In genomic region chr20:49610701-49611538, GRCh38 we compare ENCODE assay signal across 8 cellular contexts. TPM values are rescaled to one million over a fixed set of nuclear protein-coding genes. Genes with fewer than 3 reads are reported as not detected.
DNase-seq lines count a peak whose midpoint lies in the region; ATAC-seq and TF ChIP-seq lines count a peak whose summit lies in the region.

No MANE protein-coding gene starts in this region.

- H3K4me3 Mint-ChIP-seq in progenitor cell of endocrine pancreas (ENCODE audit: low read depth) = peak overlapping the region; percentile 56

- H3K9me3 Mint-ChIP-seq in progenitor cell of endocrine pancreas (ENCODE audit: low read depth) = no peaks in the 10 kb centered on the region

- H3K9ac ChIP-seq in BLaER1 treated with 17β-estradiol and CSF1 and Interleukin-3, amounts not matched to agents 10 nM and 100 nM = peak overlapping the region in 8 of 11 experiments; percentile 25 to 64 (median 42); a peak in 11 of 22 replicates

- H3K36me3 ChIP-seq in BLaER1 treated with 17β-estradiol and CSF1 and Interleukin-3, amounts not matched to agents 10 nM and 100 nM = no peaks in the 10 kb centered on the region
- H3K36me3 ChIP-seq in heart left ventricle (no peaks in the 10 kb centered on the region), aorta (ENCODE audit: control insufficient read depth in 1 of 2, insufficient read depth in 2 of 2, low read length in 1 of 2) (no peaks in the 10 kb centered on the region)

- TF ChIP-seq POLR2A in heart left ventricle (IDR thresholded peaks at IDR 0.05) = no peak

- no peaks in the 10 kb centered on the region; a peak in 1 of 22 replicates for H4K20me1 ChIP-seq in BLaER1 treated with 17β-estradiol and CSF1 and Interleukin-3, amounts not matched to agents 10 nM and 100 nM

- WGBS in heart left ventricle, 4 donors = 14 to 47% (median 15%) methylated on average over 11 to 48 of the region's 48 CpGs
- 16 to 21% methylated on average over 35 to 48 of the region's 48 CpGs for WGBS in aorta, 2 donors

- H3K4me1 Mint-ChIP-seq in progenitor cell of endocrine pancreas (ENCODE audit: low read depth) = peaks cover 2% of the 10 kb centered on the region

- TF ChIP-seq CTCF in LNCaP clone FGC (IDR thresholded peaks at IDR 0.05; ENCODE audit: control insufficient read depth, extremely low read depth, insufficient read depth) = peak; percentile 97
- peak in 11 of 12 donors; percentile 97 to 100 (median 100) for TF ChIP-seq CTCF in heart left ventricle (IDR thresholded peaks at IDR 0.05)
- peak; percentile 95 for TF ChIP-seq CTCF in progenitor cell of endocrine pancreas (IDR thresholded peaks at IDR 0.05; ENCODE audit: unreplicated experiment)

- intact Hi-C loops in heart left ventricle (cut with DNase I) (loop anchor here (1.0 to 10.0 kb wide), 20 partner anchors 101 to 318 kb away; partner anchors contain the start of genes B4GALT5 (in 5 of the 10), SLC9A8 (in 2 of the 10) and SPATA2 (in 1 of the 10)), aorta (cut with DNase I) (loop anchor here (1.0 to 5.0 kb wide), 7 partner anchors 206 to 318 kb away; no protein-coding TSS in a partner anchor)

- H3K9me3 ChIP-seq in BLaER1 treated with 17β-estradiol and CSF1 and Interleukin-3, amounts not matched to agents 10 nM and 100 nM (replicated peaks in 1 of 11) = no peaks in the 10 kb centered on the region
- H3K9me3 ChIP-seq in heart left ventricle (no peaks in the 10 kb centered on the region), aorta (ENCODE audit: control insufficient read depth, low read length) (no peaks in the 10 kb centered on the region)

- peaks cover 11% of the 10 kb centered on the region for H3K27me3 Mint-ChIP-seq in progenitor cell of endocrine pancreas

- peak overlapping the region in 7 of 10 experiments; percentile 22 to 66 (median 48); a peak in 12 of 20 replicates for H3K4me3 ChIP-seq in BLaER1 treated with 17β-estradiol and CSF1 and Interleukin-3, amounts not matched to agents 10 nM and 100 nM
- H3K4me3 ChIP-seq in LNCaP clone FGC (ENCODE audit: low read depth, low read length) (no peak overlapping the region), heart left ventricle (peak overlapping the region in 8 of 12 donors; percentile 3 to 34 (median 16)), aorta (ENCODE audit: low read length in 2 of 2) (no peak overlapping the region)

- H3K4me1 ChIP-seq in BLaER1 treated with 17β-estradiol and CSF1 and Interleukin-3, amounts not matched to agents 10 nM and 100 nM = peaks cover 10 to 59% (median 41%) of the 10 kb centered on the region in 10 experiments
- peaks cover 0 to 40% (median 14%) of the 10 kb centered on the region in 12 donors for H3K4me1 ChIP-seq in heart left ventricle
- H3K4me1 ChIP-seq in aorta (ENCODE audit: control insufficient read depth in 1 of 2, insufficient read depth in 2 of 2, low read length in 2 of 2) = no peaks in the 10 kb centered on the region

- H3K4me2 ChIP-seq in BLaER1 treated with 17β-estradiol and CSF1 and Interleukin-3, amounts not matched to agents 10 nM and 100 nM = peak overlapping the region; percentile 68 to 95 (median 86)

- H3K27ac ChIP-seq in BLaER1 treated with 17β-estradiol and CSF1 and Interleukin-3, amounts not matched to agents 10 nM and 100 nM = peak overlapping the region in 5 of 11 experiments; percentile 40 to 53 (median 44); a peak in 5 of 22 replicates
- peak overlapping the region in 2 of 12 donors; percentile 34 to 52 for H3K27ac ChIP-seq in heart left ventricle
- no peak overlapping the region for H3K27ac ChIP-seq in aorta (ENCODE audit: low read depth in 1 of 2, low read length in 2 of 2)

- DNase-seq in LNCaP clone FGC (ENCODE audit: low read depth) (peak; percentile 21), heart left ventricle (peak; percentile 62 to 89 (median 75)), progenitor cell of endocrine pancreas (ENCODE audit: low spot score, unreplicated experiment) (peak; percentile 91), aorta (peak; percentile 79 to 92)
- peak; percentile 74 for DNase-seq in activated naive CD4-positive, alpha-beta T cell treated with anti-CD3 and anti-CD28 coated beads, Interleukin-2, amount 50 U/mL, for 16 hours

- H3K27ac Mint-ChIP-seq in progenitor cell of endocrine pancreas = peak overlapping the region; percentile 55

- no peaks in the 10 kb centered on the region for H3K36me3 Mint-ChIP-seq in progenitor cell of endocrine pancreas (ENCODE audit: insufficient read depth)

- ATAC-seq in GM19397 (IDR thresholded peaks at IDR 0.05; ENCODE audit: unreplicated experiment) = peak; percentile 51
- peak; percentile 89 for ATAC-seq in SK-N-SH treated with all-trans-retinoic acid at 6 μM for 48 hours
- ATAC-seq in heart left ventricle = peak in 3 of 4 donors; percentile 69 to 75 (median 71)
- peak; percentile 88 for ATAC-seq in aorta (ENCODE audit: low FRiP score)

- peaks cover 0 to 26% (median 7%) of the 10 kb centered on the region in 11 experiments; a peak in 7 of 22 replicates for H3K27me3 ChIP-seq in BLaER1 treated with 17β-estradiol and CSF1 and Interleukin-3, amounts not matched to agents 10 nM and 100 nM
- peaks cover 0 to 8% (median 0%) of the 10 kb centered on the region in 9 donors for H3K27me3 ChIP-seq in heart left ventricle
- no peaks in the 10 kb centered on the region for H3K27me3 ChIP-seq in aorta (ENCODE audit: control insufficient read depth in 1 of 2, insufficient read depth in 2 of 2, low read length in 1 of 2)

TF ChIP-seq in SK-N-SH treated with all-trans-retinoic acid at 6 μM for 48 hours, 23 proteins besides CTCF, POLR2A, EP300 and RAD21 (continues in another document):
- no peak for TF ChIP-seq CSDC2 (CRISPR knock-in tag; IDR thresholded peaks at IDR 0.05)
- no peak for TF ChIP-seq ZNF565 (CRISPR knock-in tag; conservative IDR thresholded peaks at IDR 0.05; ENCODE audit: low read depth)
- TF ChIP-seq, protein P1, sequence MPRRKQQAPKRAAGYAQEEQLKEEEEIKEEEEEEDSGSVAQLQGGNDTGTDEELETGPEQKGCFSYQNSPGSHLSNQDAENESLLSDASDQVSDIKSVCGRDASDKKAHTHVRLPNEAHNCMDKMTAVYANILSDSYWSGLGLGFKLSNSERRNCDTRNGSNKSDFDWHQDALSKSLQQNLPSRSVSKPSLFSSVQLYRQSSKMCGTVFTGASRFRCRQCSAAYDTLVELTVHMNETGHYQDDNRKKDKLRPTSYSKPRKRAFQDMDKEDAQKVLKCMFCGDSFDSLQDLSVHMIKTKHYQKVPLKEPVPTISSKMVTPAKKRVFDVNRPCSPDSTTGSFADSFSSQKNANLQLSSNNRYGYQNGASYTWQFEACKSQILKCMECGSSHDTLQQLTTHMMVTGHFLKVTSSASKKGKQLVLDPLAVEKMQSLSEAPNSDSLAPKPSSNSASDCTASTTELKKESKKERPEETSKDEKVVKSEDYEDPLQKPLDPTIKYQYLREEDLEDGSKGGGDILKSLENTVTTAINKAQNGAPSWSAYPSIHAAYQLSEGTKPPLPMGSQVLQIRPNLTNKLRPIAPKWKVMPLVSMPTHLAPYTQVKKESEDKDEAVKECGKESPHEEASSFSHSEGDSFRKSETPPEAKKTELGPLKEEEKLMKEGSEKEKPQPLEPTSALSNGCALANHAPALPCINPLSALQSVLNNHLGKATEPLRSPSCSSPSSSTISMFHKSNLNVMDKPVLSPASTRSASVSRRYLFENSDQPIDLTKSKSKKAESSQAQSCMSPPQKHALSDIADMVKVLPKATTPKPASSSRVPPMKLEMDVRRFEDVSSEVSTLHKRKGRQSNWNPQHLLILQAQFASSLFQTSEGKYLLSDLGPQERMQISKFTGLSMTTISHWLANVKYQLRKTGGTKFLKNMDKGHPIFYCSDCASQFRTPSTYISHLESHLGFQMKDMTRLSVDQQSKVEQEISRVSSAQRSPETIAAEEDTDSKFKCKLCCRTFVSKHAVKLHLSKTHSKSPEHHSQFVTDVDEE (CRISPR knock-in tag; IDR thresholded peaks at IDR 0.05) = no peak
- TF ChIP-seq ZFP30 (CRISPR knock-in tag; IDR thresholded peaks at IDR 0.05) = no peak
- TF ChIP-seq ISL1 (CRISPR knock-in tag; IDR thresholded peaks at IDR 0.05) = no peak
- TF ChIP-seq TOX (CRISPR knock-in tag; IDR thresholded peaks at IDR 0.05; ENCODE audit: borderline replicate concordance) = no peak
- TF ChIP-seq BACH2 (CRISPR knock-in tag; IDR thresholded peaks at IDR 0.05; ENCODE audit: borderline replicate concordance) = no peak
- no peak for TF ChIP-seq ZNF8 (CRISPR knock-in tag; IDR thresholded peaks at IDR 0.05)
- TF ChIP-seq TCF4 (CRISPR knock-in tag; IDR thresholded peaks at IDR 0.05; ENCODE audit: borderline replicate concordance) = no peak
- no peak for TF ChIP-seq ZC3H10 (CRISPR knock-in tag; IDR thresholded peaks at IDR 0.05)
- TF ChIP-seq RARB (CRISPR knock-in tag; IDR thresholded peaks at IDR 0.05) = no peak
- TF ChIP-seq SNAI2 (CRISPR knock-in tag; IDR thresholded peaks at IDR 0.05) = no peak
- TF ChIP-seq GLIS3 (CRISPR knock-in tag; IDR thresholded peaks at IDR 0.05) = no peak
- TF ChIP-seq POU6F1 (CRISPR knock-in tag; IDR thresholded peaks at IDR 0.05; ENCODE audit: borderline replicate concordance, low read depth) = no peak
- TF ChIP-seq ZFP3 (CRISPR knock-in tag; IDR thresholded peaks at IDR 0.05) = no peak

RNA-seq across cellular contexts. Expression of gene PTGIS, which starts 43.0 kb away (rescaled TPM):
- total RNA-seq in heart left ventricle = 10 to 100 TPM; 11.9 to 95.2 (median 22.0) TPM
- 1 to 10 TPM; 5.3 to 7.3 TPM for polyA plus RNA-seq in heart left ventricle
- total RNA-seq in progenitor cell of endocrine pancreas = 18.4 and 19.3 TPM in 2 replicates
- total RNA-seq in aorta = 100 to 1,000 TPM; 351 to 637 TPM
- polyA plus RNA-seq in aorta = 100 to 1,000 TPM in 1 of 2 donors, 10 to 100 TPM in 1; 53.6 to 115 TPM

Comparison
In these comparisons a context has a peak if more than half of its experiments do, and no peak if none do; other contexts are left out.
1. H3K4me3 ChIP-seq: peak in BLaER1 treated with 17β-estradiol and CSF1 and Interleukin-3, amounts not matched to agents 10 nM and 100 nM (7 of 10) and heart left ventricle (8 of 12); none in LNCaP clone FGC (single experiment) and aorta (0 of 2).
2. DNase-seq: peak in every context shown above with its lines; median percentile 91 in progenitor cell of endocrine pancreas; 86 in aorta; 75 in heart left ventricle; 74 in activated naive CD4-positive, alpha-beta T cell treated with anti-CD3 and anti-CD28 coated beads, Interleukin-2, amount 50 U/mL, for 16 hours; 21 in LNCaP clone FGC.
3. Peak in every context shown above with its lines, with median percentiles within 50 percentile points of each other: ATAC-seq and CTCF ChIP-seq.